12 cellular contexts compared by ENCODE assay signal in genomic region chr2:187575081-187576067, GRCh38. TPM values are rescaled to one million over a fixed set of nuclear protein-coding genes. Genes with fewer than 3 reads are reported as not detected.
DNase-seq lines count a peak whose midpoint lies in the region; ATAC-seq, FAIRE-seq and TF ChIP-seq lines count a peak whose summit lies in the region.
"Had no signal": no experiment of that assay in that cellular context is flagged by ENCODE, and none has a peak within 500 bp of the region (broad histone marks: within the 10 kb centered on the region; RNA-seq: fewer than 3 reads in every experiment).

No MANE protein-coding gene starts in this region.

- no peak for DNase-seq in heart right ventricle
- DNase-seq in right atrium auricular region (ENCODE audit: low spot score) = no peak
- DNase-seq in astrocyte of the spinal cord (ENCODE audit: low read depth, low spot score) = peak; percentile 62
- no peak for DNase-seq in left lung
- DNase-seq in uterus = no peak
- no peak for DNase-seq in NK-92 (lab: John Stamatoyannopoulos, UW; ENCODE audit: unreplicated experiment)
- DNase-seq in epidermal melanocyte (ENCODE audit: insufficient read length, low spot score) = no peak
- DNase-seq in urothelium cell line (ENCODE audit: low spot score) = no peak
- DNase-seq: activated CD4-positive, alpha-beta T cell treated with anti-CD3 and anti-CD28 coated beads, Interleukin-2, amount 50 U/mL, for 4 hours; Kasumi-1 had no signal

- H3K27ac ChIP-seq in heart right ventricle (peak overlapping the region in 6 of 10 donors; percentile 15 to 54 (median 32)), right atrium auricular region (peak overlapping the region in 1 of 2 donors; percentile 15), left lung (peak overlapping the region; percentile 62 to 67), uterus (peak overlapping the region; percentile 24 to 57)
- H3K27ac ChIP-seq: suprapubic skin had no signal

- no peak for TF ChIP-seq CTCF in heart right ventricle (IDR thresholded peaks at IDR 0.05)
- no peak for TF ChIP-seq CTCF in right atrium auricular region (IDR thresholded peaks at IDR 0.05)
- no peak for TF ChIP-seq CTCF in astrocyte of the spinal cord (IDR thresholded peaks at IDR 0.05; ENCODE audit: low read depth, low read length)
- TF ChIP-seq CTCF in left lung (IDR thresholded peaks at IDR 0.05) = no peak
- TF ChIP-seq CTCF in uterus (IDR thresholded peaks at IDR 0.05) = no peak

- 22 to 33% methylated on average over 3 of the region's 3 CpGs for WGBS in heart right ventricle, 2 donors

- ATAC-seq in heart right ventricle (peak in 3 of 8 donors; percentile 11 to 61 (median 54)), left lung (peak; percentile 70)

- H3K9me3 ChIP-seq in heart right ventricle = peaks cover 0 to 21% (median 3%) of the 10 kb centered on the region in 11 donors
- H3K9me3 ChIP-seq in right atrium auricular region = peaks cover 0 to 4% of the 10 kb centered on the region in 2 donors
- peaks cover 0 to 8% of the 10 kb centered on the region in 2 donors for H3K9me3 ChIP-seq in left lung
- no peaks in the 10 kb centered on the region for H3K9me3 ChIP-seq in uterus
- H3K9me3 ChIP-seq: suprapubic skin had no signal

- intact Hi-C loops in heart right ventricle (cut with DNase I) = loop anchor here in 1 of 10 donors (5.0 kb wide), 1 partner anchor 73 kb away; no protein-coding TSS in a partner anchor
- intact Hi-C loops in left lung (cut with DNase I) = loop anchor here in 1 of 2 donors (5.0 kb wide), 1 partner anchor 73 kb away; no protein-coding TSS in a partner anchor
- intact Hi-C loops in uterus (cut with DNase I; ENCODE audit: low total_unique reads) = no loop called here

- H3K4me3 ChIP-seq in heart right ventricle (no peak overlapping the region), right atrium auricular region (no peak overlapping the region), astrocyte of the spinal cord (ENCODE audit: low read depth, low read length) (no peak overlapping the region), left lung (no peak overlapping the region), uterus (no peak overlapping the region)
- H3K4me3 ChIP-seq: suprapubic skin had no signal

- no peaks in the 10 kb centered on the region for H3K27me3 ChIP-seq in heart right ventricle
- no peaks in the 10 kb centered on the region for H3K27me3 ChIP-seq in right atrium auricular region
- no peaks in the 10 kb centered on the region for H3K27me3 ChIP-seq in left lung
- no peaks in the 10 kb centered on the region for H3K27me3 ChIP-seq in uterus
- H3K27me3 ChIP-seq: suprapubic skin had no signal

- FAIRE-seq in urothelium cell line (lab: Jason Lieb, UNC) = no peak

- no peak for TF ChIP-seq POLR2A in uterus (IDR thresholded peaks at IDR 0.05)

- in situ Hi-C loops in astrocyte of the spinal cord (cut with HindIII; ENCODE audit: low sequenced_read_pairs) = no loop called here

- peaks cover 0 to 27% (median 11%) of the 10 kb centered on the region in 9 donors for H3K4me1 ChIP-seq in heart right ventricle
- peaks cover 0 to 9% of the 10 kb centered on the region in 2 donors for H3K4me1 ChIP-seq in right atrium auricular region
- peaks cover 0 to 19% of the 10 kb centered on the region in 2 donors for H3K4me1 ChIP-seq in left lung
- H3K4me1 ChIP-seq in uterus = no peaks in the 10 kb centered on the region
- H3K4me1 ChIP-seq: suprapubic skin had no signal

- H3K36me3 ChIP-seq in heart right ventricle (no peaks in the 10 kb centered on the region), right atrium auricular region (no peaks in the 10 kb centered on the region), left lung (no peaks in the 10 kb centered on the region), uterus (no peaks in the 10 kb centered on the region)
- H3K36me3 ChIP-seq: suprapubic skin had no signal

RNA-seq across cellular contexts. Expression of gene TFPI, which starts 21.1 kb away (rescaled TPM):
- total RNA-seq in heart right ventricle = 10 to 100 TPM; 12.6 to 51.0 (median 19.3) TPM
- 10 to 100 TPM; 27.1 to 32.0 TPM for polyA plus RNA-seq in heart right ventricle
- 10 to 100 TPM; 43.6 to 58.2 TPM for total RNA-seq in right atrium auricular region
- 100 to 1,000 TPM; 187 to 300 TPM for total RNA-seq in left lung
- total RNA-seq in uterus = 100 to 1,000 TPM in 1 of 4 donors, 10 to 100 TPM in 3; 88.5 to 135 (median 99.2) TPM
- total RNA-seq: T-helper 1 cell treated with Interleukin-12 subunit alpha and Interleukin-12 subunit beta and Interleukin-4 antibody, amounts not matched to agents 30 ng/mL and 1 ng/mL, for 36 hours had no signal
